7 cellular contexts compared by ENCODE assay signal in genomic region chr2:30231726-30232026, GRCh38. TPM values are rescaled to one million over a fixed set of nuclear protein-coding genes. Genes with fewer than 3 reads are reported as not detected.
A peak's percentile ranks its signal among the peaks of the same experiment; 100 is the strongest.
DNase-seq lines count a peak whose midpoint lies in the region; ATAC-seq, FAIRE-seq and TF ChIP-seq lines count a peak whose summit lies in the region.

No MANE protein-coding gene starts in this region.

- peak overlapping the region; percentile 91 for H3K9ac ChIP-seq in astrocyte (ENCODE audit: low read length)

- peaks cover 16% of the 10 kb centered on the region for H3K4me1 Mint-ChIP-seq in astrocyte (ENCODE audit: low read depth, unreplicated experiment)

- no peak for DNase-seq in astrocyte (ENCODE audit: low read depth)
- DNase-seq in left colon: no peak
- no peak for DNase-seq in thoracic aorta (ENCODE audit: low spot score)
- DNase-seq in germinal center (ENCODE audit: low spot score): no peak
- no peak for DNase-seq in GOT3 (lab: John Stamatoyannopoulos, UW)

- H3K27me3 ChIP-seq in astrocyte (ENCODE audit: insufficient read depth, low read length): no peaks in the 10 kb centered on the region
- H3K27me3 ChIP-seq in thoracic aorta (replicated peaks; ENCODE audit: insufficient read depth): no peaks in the 10 kb centered on the region

- peaks cover 46% of the 10 kb centered on the region for H4K20me1 ChIP-seq in astrocyte (ENCODE audit: insufficient read depth, low read length)

- no peak overlapping the region for H2AFZ ChIP-seq in astrocyte (ENCODE audit: low read depth, low read length)

- H3K27ac Mint-ChIP-seq in astrocyte (ENCODE audit: unreplicated experiment): no peak overlapping the region

- peak overlapping the region; percentile 71 for H3K27ac ChIP-seq in astrocyte (ENCODE audit: low read depth, low read length)
- H3K27ac ChIP-seq in thoracic aorta: peak overlapping the region; percentile 92 to 96

- H3K4me3 ChIP-seq in astrocyte (ENCODE audit: insufficient read depth, low read depth, low read length) (peak overlapping the region; percentile 83), thoracic aorta (peak overlapping the region; percentile 99)

- H3K4me1 ChIP-seq in astrocyte (ENCODE audit: insufficient read depth, low read length) (peaks cover 36% of the 10 kb centered on the region), thoracic aorta (ENCODE audit: control insufficient read depth in 1 of 2, low read depth in 2 of 2) (peaks cover 24 to 43% of the 10 kb centered on the region in 2 donors)

- intact Hi-C loops in left colon (cut with DNase I, micrococcal nuclease): loop anchor here in 1 of 2 donors (10.0 kb wide), 1 partner anchor 173 kb away; no protein-coding TSS in a partner anchor

- H3K27me3 Mint-ChIP-seq in astrocyte (ENCODE audit: low read depth, unreplicated experiment): no peaks in the 10 kb centered on the region

- peaks cover 50% of the 10 kb centered on the region for H3K79me2 ChIP-seq in astrocyte (ENCODE audit: insufficient read depth, low read length)

- TF ChIP-seq CTCF in astrocyte (IDR thresholded peaks at IDR 0.05; ENCODE audit: insufficient read depth, low read depth, low read length): no peak
- no peak for TF ChIP-seq CTCF in thoracic aorta (IDR thresholded peaks at IDR 0.05)

- peak overlapping the region; percentile 99 for H3K4me2 ChIP-seq in astrocyte (ENCODE audit: low read length)

- no peaks in the 10 kb centered on the region for H3K9me3 ChIP-seq in astrocyte (ENCODE audit: insufficient read depth, low read depth, low read length)
- no peaks in the 10 kb centered on the region for H3K9me3 ChIP-seq in thoracic aorta

- no peak for TF ChIP-seq RAD21 in Ishikawa (IDR thresholded peaks at IDR 0.05; ENCODE audit: low read depth)

- peak; percentile 10 for ATAC-seq in GM21381 (IDR thresholded peaks at IDR 0.05; ENCODE audit: unreplicated experiment)
- ATAC-seq in left colon: peak; percentile 18
- ATAC-seq in thoracic aorta (ENCODE audit: insufficient number of reproducible peaks, low FRiP score, low read depth): peak; percentile 4

- H3K36me3 ChIP-seq in astrocyte (ENCODE audit: insufficient read depth, low read length): peaks cover 13% of the 10 kb centered on the region
- H3K36me3 ChIP-seq in thoracic aorta: no peaks in the 10 kb centered on the region

- H3K36me3 Mint-ChIP-seq in astrocyte (ENCODE audit: low read depth, unreplicated experiment): peaks cover 16% of the 10 kb centered on the region

- H3K9me3 Mint-ChIP-seq in astrocyte (ENCODE audit: unreplicated experiment): no peaks in the 10 kb centered on the region

- peak overlapping the region; percentile 90 for H3K4me3 Mint-ChIP-seq in astrocyte (ENCODE audit: unreplicated experiment)

- no peak for TF ChIP-seq EP300 in Ishikawa (IDR thresholded peaks at IDR 0.05; ENCODE audit: borderline replicate concordance)

- no peak for FAIRE-seq in astrocyte (lab: Jason Lieb, UNC)

TF ChIP-seq in Ishikawa, 13 proteins besides CTCF, POLR2A, EP300 and RAD21:
- TF ChIP-seq REST (IDR thresholded peaks at IDR 0.05; ENCODE audit: low read depth) (no peak), YY1 (IDR thresholded peaks at IDR 0.05; ENCODE audit: low read depth) (no peak), ZBTB7A (IDR thresholded peaks at IDR 0.05; ENCODE audit: low read depth) (no peak), TEAD4 (IDR thresholded peaks at IDR 0.05) (no peak), USF1 (IDR thresholded peaks at IDR 0.05) (no peak), MAX (IDR thresholded peaks at IDR 0.05) (peak; percentile 21; the same call in 1 of the 2 replicates), NFIC (IDR thresholded peaks at IDR 0.05) (no peak)

RNA-seq across cellular contexts. Expression of gene LBH, which starts 0.3 kb away (rescaled TPM):
- 51.7 and 63.7 TPM in 2 replicates for total RNA-seq in astrocyte
- 10 to 100 TPM in 1 of 2 donors, 1 to 10 TPM in 1; 7.5 to 14.5 TPM for total RNA-seq in left colon
- total RNA-seq in thoracic aorta: 100 to 1,000 TPM; 121 to 210 TPM
